ENCODE assay signal across 9 cellular contexts in the genomic region with DNA sequence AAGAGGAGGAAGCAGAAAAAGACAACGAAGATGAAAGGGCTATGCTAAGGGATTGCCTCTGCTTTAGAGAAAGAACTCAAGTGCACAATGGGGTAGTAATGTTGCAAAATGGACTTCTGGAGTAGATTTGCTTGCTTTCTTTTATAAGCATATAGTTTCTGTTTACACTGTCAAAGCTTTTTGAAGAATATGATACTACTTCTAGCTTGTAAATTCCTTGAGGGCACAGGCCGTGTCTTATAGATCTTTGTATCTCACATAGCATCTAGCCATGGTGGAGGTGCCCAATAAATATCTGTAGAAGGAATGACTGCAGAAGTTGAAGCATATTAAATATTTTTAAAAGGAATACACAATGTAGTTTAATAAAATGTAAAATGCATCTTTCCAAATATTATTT.
"Had no signal": no experiment of that assay in that cellular context is flagged by ENCODE, and none has a peak within 500 bp of the region (broad histone marks: within the 10 kb centered on the region; RNA-seq: fewer than 3 reads in every experiment).

No MANE protein-coding gene starts in this region.

- H3K9ac ChIP-seq: GM23248 had no signal

- H3K9me3 ChIP-seq: HAP-1 had no signal

- H3K36me3 ChIP-seq: HAP-1 had no signal

- H2AFZ ChIP-seq: GM23248 had no signal

- H3K27ac ChIP-seq: GM23248 had no signal

- ATAC-seq: HCT116, K562 had no signal

- DNase-seq: GM23248, GOT3, H7, HFFc6, IMR-90, KG1 had no signal

- H3K4me3 ChIP-seq: GM23248, HAP-1, K562 had no signal
